In the genomic region with DNA sequence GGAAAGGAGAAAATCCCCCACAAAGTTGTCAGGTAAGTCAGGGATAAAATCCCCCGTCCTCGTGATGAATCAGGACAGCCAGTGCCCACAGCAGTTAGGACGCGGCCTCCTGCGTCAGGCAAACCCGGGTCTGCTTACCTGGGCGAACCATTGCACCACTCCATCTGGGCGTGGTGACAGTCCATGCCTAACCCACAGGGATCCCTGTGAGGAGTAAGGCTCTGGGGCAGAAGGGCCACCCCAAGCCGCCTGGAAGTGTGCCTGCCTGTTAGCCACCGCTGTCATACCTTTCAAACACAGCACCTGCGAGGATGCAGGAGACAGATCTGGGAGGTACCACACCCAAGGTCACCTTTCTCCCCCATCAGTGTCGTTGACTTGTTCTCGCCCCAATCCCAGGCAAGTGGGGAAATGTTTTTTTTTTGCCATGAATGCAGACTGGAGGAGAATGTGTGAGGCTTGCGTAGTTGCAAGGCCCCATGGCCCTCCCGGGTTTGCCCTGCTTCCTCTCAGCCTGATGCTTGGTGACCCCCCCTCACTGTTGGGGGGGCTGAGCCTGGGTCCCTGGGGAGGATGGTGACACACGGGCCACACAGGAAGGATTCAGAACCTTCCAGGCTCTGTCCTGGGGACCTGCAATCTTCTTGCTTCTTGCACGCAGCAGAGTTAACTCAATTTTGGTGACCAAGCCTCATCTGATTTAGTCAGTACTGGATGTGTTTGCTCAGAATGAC, we compare ENCODE assay signal across 25 cellular contexts.
"Had no signal": no experiment of that assay in that cellular context is flagged by ENCODE, and none has a peak within 500 bp of the region (broad histone marks: within the 10 kb centered on the region; RNA-seq: fewer than 3 reads in every experiment).

No MANE protein-coding gene starts in this region.

- H3K9me3 Mint-ChIP-seq: activated CD4-positive, alpha-beta memory T cell treated with anti-CD3 and anti-CD28 coated beads for 36 hours; activated CD4-positive, alpha-beta T cell treated with anti-CD3 and anti-CD28 coated beads, Interleukin-2, amount 10 ng/mL, durations not matched to agents 24 days and 14 days; activated T-cell treated with anti-CD3 and anti-CD28 coated beads, Interleukin-2, amount 50 U/mL, for 24 hours; activated T-cell treated with anti-CD3 and anti-CD28 coated beads, Interleukin-2, amount 50 U/mL, for 72 hours had no signal

- H3K27me3 Mint-ChIP-seq: activated CD4-positive, alpha-beta memory T cell treated with anti-CD3 and anti-CD28 coated beads for 36 hours; activated naive CD8-positive, alpha-beta T cell had no signal

- H3K9me3 ChIP-seq: colonic mucosa, esophagus squamous epithelium, gastroesophageal sphincter had no signal

- H3K36me3 ChIP-seq: brain microvascular endothelial cell, colonic mucosa, esophagus squamous epithelium, gastroesophageal sphincter had no signal

- DNase-seq: activated CD4-positive, alpha-beta memory T cell treated with anti-CD3 and anti-CD28 coated beads for 36 hours; activated CD4-positive, alpha-beta T cell treated with anti-CD3 and anti-CD28 coated beads for 36 hours; activated CD4-positive, alpha-beta T cell treated with anti-CD3 and anti-CD28 coated beads, Interleukin-2, amount 10 ng/mL, durations not matched to agents 24 days and 14 days; activated CD4-positive, CD25-positive, alpha-beta regulatory T cell; activated CD4-positive, CD25-positive, alpha-beta regulatory T cell treated with anti-CD3 and anti-CD28 coated beads, Interleukin-2, amount 50 U/mL, for 72 hours; activated CD8-positive, alpha-beta memory T cell treated with anti-CD3 and anti-CD28 coated beads, Interleukin-2, amount 50 U/mL, for 48 hours; activated CD8-positive, alpha-beta T cell treated with anti-CD3 and anti-CD28 coated beads, Interleukin-2, amount 10 ng/mL, durations not matched to agents 7 days and 5 days; activated gamma-delta T cell treated with Interleukin-2 at 50 U/mL for 16 hours; activated naive CD4-positive, alpha-beta T cell treated with anti-CD3 and anti-CD28 coated beads, Interleukin-2, amount 50 U/mL, for 16 hours; activated naive CD4-positive, alpha-beta T cell treated with Interleukin-2 at 50 U/mL for 16 hours; activated T-cell treated with anti-CD3 and anti-CD28 coated beads for 4 hours; activated T-cell treated with anti-CD3 and anti-CD28 coated beads, Interleukin-2, amount 50 U/mL, for 24 hours; activated T-cell treated with anti-CD3 and anti-CD28 coated beads, Interleukin-2, amount 50 U/mL, for 72 hours; amniotic stem cell; anterior cingulate cortex; brain microvascular endothelial cell; cerebellar nuclear complex; colonic mucosa; effector CD8-positive, alpha-beta T cell; esophagus squamous epithelium; foreskin melanocyte; T-helper 2 cell had no signal

- ATAC-seq: activated CD4-positive, alpha-beta T cell treated with anti-CD3 and anti-CD28 coated beads for 36 hours; activated CD8-positive, alpha-beta T cell treated with anti-CD3 and anti-CD28 coated beads, Interleukin-2, amount 10 ng/mL, durations not matched to agents 7 days and 5 days; activated T-cell treated with anti-CD3 and anti-CD28 coated beads, Interleukin-2, amount 50 U/mL, for 72 hours; gastroesophageal sphincter had no signal

- H3K27ac ChIP-seq: brain microvascular endothelial cell, colonic mucosa, epithelial cell of prostate, esophagus squamous epithelium, gastroesophageal sphincter had no signal

- H3K36me3 Mint-ChIP-seq: activated CD4-positive, alpha-beta memory T cell treated with anti-CD3 and anti-CD28 coated beads for 36 hours; activated naive CD8-positive, alpha-beta T cell had no signal

- H3K27ac Mint-ChIP-seq: activated CD4-positive, alpha-beta memory T cell treated with anti-CD3 and anti-CD28 coated beads for 36 hours; activated CD4-positive, alpha-beta T cell treated with anti-CD3 and anti-CD28 coated beads for 36 hours; activated CD4-positive, alpha-beta T cell treated with anti-CD3 and anti-CD28 coated beads, Interleukin-2, amount 10 ng/mL, durations not matched to agents 24 days and 14 days; activated CD8-positive, alpha-beta T cell treated with anti-CD3 and anti-CD28 coated beads, Interleukin-2, amount 10 ng/mL, durations not matched to agents 7 days and 5 days; activated naive CD8-positive, alpha-beta T cell; activated T-cell treated with anti-CD3 and anti-CD28 coated beads, Interleukin-2, amount 50 U/mL, for 24 hours; activated T-cell treated with anti-CD3 and anti-CD28 coated beads, Interleukin-2, amount 50 U/mL, for 72 hours had no signal

- H3K4me3 Mint-ChIP-seq: activated CD4-positive, alpha-beta memory T cell treated with anti-CD3 and anti-CD28 coated beads for 36 hours; activated CD4-positive, alpha-beta T cell treated with anti-CD3 and anti-CD28 coated beads for 36 hours; activated CD4-positive, alpha-beta T cell treated with anti-CD3 and anti-CD28 coated beads, Interleukin-2, amount 10 ng/mL, durations not matched to agents 24 days and 14 days; activated CD8-positive, alpha-beta T cell treated with anti-CD3 and anti-CD28 coated beads, Interleukin-2, amount 10 ng/mL, durations not matched to agents 7 days and 5 days; activated naive CD8-positive, alpha-beta T cell; activated T-cell treated with anti-CD3 and anti-CD28 coated beads, Interleukin-2, amount 50 U/mL, for 24 hours; activated T-cell treated with anti-CD3 and anti-CD28 coated beads, Interleukin-2, amount 50 U/mL, for 72 hours had no signal

- H3K4me1 Mint-ChIP-seq: activated CD4-positive, alpha-beta T cell treated with anti-CD3 and anti-CD28 coated beads for 36 hours; activated CD4-positive, alpha-beta T cell treated with anti-CD3 and anti-CD28 coated beads, Interleukin-2, amount 10 ng/mL, durations not matched to agents 24 days and 14 days had no signal

- H3K27me3 ChIP-seq: brain microvascular endothelial cell, colonic mucosa had no signal

- H3K4me3 ChIP-seq: colonic mucosa, esophagus squamous epithelium, gastroesophageal sphincter had no signal

- H3K4me1 ChIP-seq: colonic mucosa, esophagus squamous epithelium, gastroesophageal sphincter had no signal
